In the genomic region with DNA sequence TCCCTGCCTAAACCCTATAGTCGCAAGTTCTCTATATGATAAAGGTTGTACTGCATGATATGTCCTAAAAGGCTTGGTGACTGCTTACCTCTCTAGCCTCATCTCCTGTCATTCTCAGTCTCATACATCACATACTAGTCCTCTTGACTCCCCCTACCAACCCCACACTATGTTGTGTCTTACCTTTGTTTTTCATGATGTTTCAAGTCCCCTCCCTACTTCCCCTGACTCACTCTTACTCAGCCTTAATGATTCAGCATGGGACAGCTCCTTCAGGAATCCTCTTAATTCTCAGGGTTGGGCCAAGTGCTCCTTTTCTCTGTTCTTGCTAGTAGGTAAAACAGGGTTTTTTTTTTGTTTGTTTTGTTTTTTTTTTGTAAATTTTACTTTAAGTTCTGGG, we compare ENCODE assay signal across 10 cellular contexts. TPM values are rescaled to one million over a fixed set of nuclear protein-coding genes. Genes with fewer than 3 reads are reported as not detected.
DNase-seq lines count a peak whose midpoint lies in the region; ATAC-seq and TF ChIP-seq lines count a peak whose summit lies in the region.
"Had no signal": no experiment of that assay in that cellular context is flagged by ENCODE, and none has a peak within 500 bp of the region (broad histone marks: within the 10 kb centered on the region; RNA-seq: fewer than 3 reads in every experiment).

No MANE protein-coding gene starts in this region.

- H3K4me3 ChIP-seq in cardiac fibroblast (replicated peaks in 1 of 2; ENCODE audit: low read depth in 2 of 2, low read length in 2 of 2): no peak overlapping the region
- H3K4me3 ChIP-seq in mesodermal cell (ENCODE audit: extremely low read depth, insufficient read depth, low read length, poor library complexity, severe bottlenecking): no peak overlapping the region

- peak overlapping the region; percentile 19 for H3K27ac ChIP-seq in mesodermal cell (ENCODE audit: low read depth, low read length, severe bottlenecking)

- H3K36me3 ChIP-seq in mesodermal cell (ENCODE audit: control insufficient read depth, insufficient read depth, low read length): no peaks in the 10 kb centered on the region

- DNase-seq in EL (peak; percentile 81), M059J (ENCODE audit: low read depth) (peak; percentile 89), cardiac fibroblast (ENCODE audit: low read depth in 2 of 2) (peak; percentile 58 to 93), KG1 (lab: John Stamatoyannopoulos, UW) (no peak), posterior vena cava (ENCODE audit: low spot score) (no peak)
- DNase-seq: kidney; NK-92 treated with Interleukin-12 subunit alpha and Interleukin-12 subunit beta, amount 100 ng/mL, for 24 hours had no signal

- H3K9me3 ChIP-seq in mesodermal cell (ENCODE audit: control insufficient read depth, low read length): no peaks in the 10 kb centered on the region

- no CpG with 5 or more reads among the region's 1 CpG for WGBS in mesodermal cell (ENCODE audit: insufficient coverage in 2 of 2), 2 experiments

- TF ChIP-seq CTCF in cardiac fibroblast (IDR thresholded peaks at IDR 0.05; ENCODE audit: low read depth, low read length): no peak

- ATAC-seq in GM18858 (IDR thresholded peaks at IDR 0.05; ENCODE audit: unreplicated experiment) (no peak), GM18520 (IDR thresholded peaks at IDR 0.05; ENCODE audit: unreplicated experiment) (no peak)

- intact Hi-C loops in posterior vena cava (cut with DNase I): no loop called here

- peaks cover 10% of the 10 kb centered on the region for H3K4me1 ChIP-seq in mesodermal cell (ENCODE audit: control insufficient read depth, insufficient read depth, low read length, poor library complexity, severe bottlenecking)

RNA-seq across cellular contexts. Expression of a gene that starts 49.6 kb away (rescaled TPM):
- total RNA-seq in M059J (2014; rRNA removed; shearing (Covaris generic)): 26.1 and 31.2 TPM in 2 replicates
- 33.3 TPM for polyA plus RNA-seq in mesodermal cell (2013, experiment 1 of 2)
- polyA plus RNA-seq in mesodermal cell (2013, experiment 2 of 2): 30.5 TPM
- total RNA-seq in posterior vena cava: 100 to 1,000 TPM; 355 to 403 TPM

Comparison
In these comparisons a context has a peak if more than half of its experiments do, and no peak if none do; other contexts are left out.
1. DNase-seq: peak in EL (single experiment), M059J (single experiment) and cardiac fibroblast (2 of 2); none in KG1 (single experiment) and posterior vena cava (single experiment).
2. RNA of a gene that starts 49.6 kb away (total RNA-seq): 355 to 403 TPM in posterior vena cava; 26.1 to 31.2 TPM in M059J; every median in the first group is over 10 times any median in the second.